In the genomic region with DNA sequence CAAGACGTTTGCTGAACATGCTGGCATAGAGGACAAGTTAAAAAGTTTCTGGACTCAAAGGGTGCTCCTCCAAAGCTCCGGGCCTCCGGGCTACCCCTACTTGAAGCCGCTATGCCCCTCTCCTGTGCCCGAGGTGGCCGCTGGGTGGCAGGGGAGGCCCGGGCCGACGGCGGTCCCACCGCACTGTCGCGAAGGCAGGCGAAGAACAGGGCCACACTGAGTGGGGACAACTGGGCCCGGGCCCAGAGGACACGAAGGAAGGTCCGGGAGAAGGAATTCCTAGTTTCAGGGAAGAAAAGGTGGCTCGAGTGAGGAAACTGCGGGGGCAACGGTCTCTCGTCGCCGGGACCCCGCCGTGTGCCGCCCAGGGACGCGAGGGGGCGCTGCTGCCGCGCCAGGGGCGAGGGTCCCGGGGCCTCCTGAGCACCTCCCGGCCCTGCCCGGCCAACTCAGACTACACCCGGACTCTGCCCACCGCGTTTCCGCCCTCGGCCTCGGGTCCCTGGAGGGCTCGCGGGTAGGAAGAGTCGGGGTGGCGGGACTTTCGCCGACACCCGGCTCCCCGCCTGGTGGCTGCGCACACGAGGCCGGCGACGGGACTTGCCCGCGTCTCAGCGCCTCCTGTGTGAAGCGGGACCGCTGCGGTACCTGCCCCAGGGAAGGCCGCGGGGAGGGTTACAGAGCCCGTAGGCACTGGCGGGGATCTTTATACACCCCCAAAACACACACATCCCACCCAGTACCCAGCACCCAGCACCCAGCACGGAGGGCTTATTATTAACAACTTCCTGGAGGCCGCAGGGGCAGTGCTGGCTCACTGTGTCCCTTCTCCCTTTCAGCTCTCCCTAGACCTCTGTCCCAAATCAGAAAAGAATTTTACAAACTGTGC, we compare ENCODE assay signal across 1 cellular context.
A peak's percentile ranks its signal among the peaks of the same experiment; 100 is the strongest.
TF ChIP-seq lines count a peak whose summit lies in the region.

No MANE protein-coding gene starts in this region.

TF ChIP-seq in HepG2, 621 proteins besides CTCF, POLR2A, EP300 and RAD21 (continued from another document and continues in another):
- TF ChIP-seq ZNF564 (CRISPR knock-in tag; IDR thresholded peaks at IDR 0.05) = no peak
- TF ChIP-seq, protein P1, sequence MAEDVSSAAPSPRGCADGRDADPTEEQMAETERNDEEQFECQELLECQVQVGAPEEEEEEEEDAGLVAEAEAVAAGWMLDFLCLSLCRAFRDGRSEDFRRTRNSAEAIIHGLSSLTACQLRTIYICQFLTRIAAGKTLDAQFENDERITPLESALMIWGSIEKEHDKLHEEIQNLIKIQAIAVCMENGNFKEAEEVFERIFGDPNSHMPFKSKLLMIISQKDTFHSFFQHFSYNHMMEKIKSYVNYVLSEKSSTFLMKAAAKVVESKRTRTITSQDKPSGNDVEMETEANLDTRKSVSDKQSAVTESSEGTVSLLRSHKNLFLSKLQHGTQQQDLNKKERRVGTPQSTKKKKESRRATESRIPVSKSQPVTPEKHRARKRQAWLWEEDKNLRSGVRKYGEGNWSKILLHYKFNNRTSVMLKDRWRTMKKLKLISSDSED (CRISPR knock-in tag; IDR thresholded peaks at IDR 0.05) = no peak
- TF ChIP-seq ZNF282 (IDR thresholded peaks at IDR 0.05; ENCODE audit: partially characterized antibody) = no peak
- no peak for TF ChIP-seq ZFP41 (CRISPR knock-in tag; IDR thresholded peaks at IDR 0.05; ENCODE audit: borderline replicate concordance)
- no peak for TF ChIP-seq ZNF296 (CRISPR knock-in tag; conservative IDR thresholded peaks at IDR 0.05)
- peak; percentile 73; the same call in 1 of the 2 replicates for TF ChIP-seq ZNF891 (CRISPR knock-in tag; IDR thresholded peaks at IDR 0.05)
- TF ChIP-seq ZNF850 (CRISPR knock-in tag; conservative IDR thresholded peaks at IDR 0.05) = no peak
- no peak for TF ChIP-seq TEAD2 (CRISPR knock-in tag; IDR thresholded peaks at IDR 0.05)
- TF ChIP-seq GATAD1 (CRISPR knock-in tag; IDR thresholded peaks at IDR 0.05) = no peak
- TF ChIP-seq MTF2 (CRISPR knock-in tag; IDR thresholded peaks at IDR 0.05; ENCODE audit: borderline replicate concordance) = peak; percentile 71; the same call in 1 of the 2 replicates
- TF ChIP-seq ZBTB3 (CRISPR knock-in tag; IDR thresholded peaks at IDR 0.05; ENCODE audit: borderline replicate concordance, low read depth) = no peak
- no peak for TF ChIP-seq NCOA5 (CRISPR knock-in tag; IDR thresholded peaks at IDR 0.05)
- TF ChIP-seq, protein P2, sequence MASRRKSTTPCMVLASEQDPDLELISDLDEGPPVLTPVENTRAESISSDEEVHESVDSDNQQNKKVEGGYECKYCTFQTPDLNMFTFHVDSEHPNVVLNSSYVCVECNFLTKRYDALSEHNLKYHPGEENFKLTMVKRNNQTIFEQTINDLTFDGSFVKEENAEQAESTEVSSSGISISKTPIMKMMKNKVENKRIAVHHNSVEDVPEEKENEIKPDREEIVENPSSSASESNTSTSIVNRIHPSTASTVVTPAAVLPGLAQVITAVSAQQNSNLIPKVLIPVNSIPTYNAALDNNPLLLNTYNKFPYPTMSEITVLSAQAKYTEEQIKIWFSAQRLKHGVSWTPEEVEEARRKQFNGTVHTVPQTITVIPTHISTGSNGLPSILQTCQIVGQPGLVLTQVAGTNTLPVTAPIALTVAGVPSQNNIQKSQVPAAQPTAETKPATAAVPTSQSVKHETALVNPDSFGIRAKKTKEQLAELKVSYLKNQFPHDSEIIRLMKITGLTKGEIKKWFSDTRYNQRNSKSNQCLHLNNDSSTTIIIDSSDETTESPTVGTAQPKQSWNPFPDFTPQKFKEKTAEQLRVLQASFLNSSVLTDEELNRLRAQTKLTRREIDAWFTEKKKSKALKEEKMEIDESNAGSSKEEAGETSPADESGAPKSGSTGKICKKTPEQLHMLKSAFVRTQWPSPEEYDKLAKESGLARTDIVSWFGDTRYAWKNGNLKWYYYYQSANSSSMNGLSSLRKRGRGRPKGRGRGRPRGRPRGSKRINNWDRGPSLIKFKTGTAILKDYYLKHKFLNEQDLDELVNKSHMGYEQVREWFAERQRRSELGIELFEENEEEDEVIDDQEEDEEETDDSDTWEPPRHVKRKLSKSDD (CRISPR knock-in tag; IDR thresholded peaks at IDR 0.05; ENCODE audit: low read depth) = peak; percentile 48; the same call in 1 of the 2 replicates
- TF ChIP-seq THAP11 (CRISPR knock-in tag; IDR thresholded peaks at IDR 0.05) = no peak
- TF ChIP-seq RORA (CRISPR knock-in tag; IDR thresholded peaks at IDR 0.05) = no peak
- TF ChIP-seq ZFY (CRISPR knock-in tag; IDR thresholded peaks at IDR 0.05) = peak; percentile 68
- TF ChIP-seq, protein P3, sequence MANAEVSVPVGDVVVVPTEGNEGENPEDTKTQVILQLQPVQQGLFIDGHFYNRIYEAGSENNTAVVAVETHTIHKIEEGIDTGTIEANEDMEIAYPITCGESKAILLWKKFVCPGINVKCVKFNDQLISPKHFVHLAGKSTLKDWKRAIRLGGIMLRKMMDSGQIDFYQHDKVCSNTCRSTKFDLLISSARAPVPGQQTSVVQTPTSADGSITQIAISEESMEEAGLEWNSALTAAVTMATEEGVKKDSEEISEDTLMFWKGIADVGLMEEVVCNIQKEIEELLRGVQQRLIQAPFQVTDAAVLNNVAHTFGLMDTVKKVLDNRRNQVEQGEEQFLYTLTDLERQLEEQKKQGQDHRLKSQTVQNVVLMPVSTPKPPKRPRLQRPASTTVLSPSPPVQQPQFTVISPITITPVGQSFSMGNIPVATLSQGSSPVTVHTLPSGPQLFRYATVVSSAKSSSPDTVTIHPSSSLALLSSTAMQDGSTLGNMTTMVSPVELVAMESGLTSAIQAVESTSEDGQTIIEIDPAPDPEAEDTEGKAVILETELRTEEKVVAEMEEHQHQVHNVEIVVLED (CRISPR knock-in tag; IDR thresholded peaks at IDR 0.05; ENCODE audit: borderline replicate concordance) = no peak
- no peak for TF ChIP-seq XBP1 (CRISPR knock-in tag; IDR thresholded peaks at IDR 0.05)
- peak; percentile 86 for TF ChIP-seq ZNF777 (CRISPR knock-in tag; IDR thresholded peaks at IDR 0.05)
- TF ChIP-seq ZNF44 (CRISPR knock-in tag; IDR thresholded peaks at IDR 0.05) = no peak; the same call in 1 of the 2 replicates
- TF ChIP-seq NR2F6 (IDR thresholded peaks at IDR 0.05) = no peak
- no peak for TF ChIP-seq NR2F6 (CRISPR knock-in tag; IDR thresholded peaks at IDR 0.05)
- no peak for TF ChIP-seq PHF21A (CRISPR knock-in tag; IDR thresholded peaks at IDR 0.05)
- TF ChIP-seq, protein P4, sequence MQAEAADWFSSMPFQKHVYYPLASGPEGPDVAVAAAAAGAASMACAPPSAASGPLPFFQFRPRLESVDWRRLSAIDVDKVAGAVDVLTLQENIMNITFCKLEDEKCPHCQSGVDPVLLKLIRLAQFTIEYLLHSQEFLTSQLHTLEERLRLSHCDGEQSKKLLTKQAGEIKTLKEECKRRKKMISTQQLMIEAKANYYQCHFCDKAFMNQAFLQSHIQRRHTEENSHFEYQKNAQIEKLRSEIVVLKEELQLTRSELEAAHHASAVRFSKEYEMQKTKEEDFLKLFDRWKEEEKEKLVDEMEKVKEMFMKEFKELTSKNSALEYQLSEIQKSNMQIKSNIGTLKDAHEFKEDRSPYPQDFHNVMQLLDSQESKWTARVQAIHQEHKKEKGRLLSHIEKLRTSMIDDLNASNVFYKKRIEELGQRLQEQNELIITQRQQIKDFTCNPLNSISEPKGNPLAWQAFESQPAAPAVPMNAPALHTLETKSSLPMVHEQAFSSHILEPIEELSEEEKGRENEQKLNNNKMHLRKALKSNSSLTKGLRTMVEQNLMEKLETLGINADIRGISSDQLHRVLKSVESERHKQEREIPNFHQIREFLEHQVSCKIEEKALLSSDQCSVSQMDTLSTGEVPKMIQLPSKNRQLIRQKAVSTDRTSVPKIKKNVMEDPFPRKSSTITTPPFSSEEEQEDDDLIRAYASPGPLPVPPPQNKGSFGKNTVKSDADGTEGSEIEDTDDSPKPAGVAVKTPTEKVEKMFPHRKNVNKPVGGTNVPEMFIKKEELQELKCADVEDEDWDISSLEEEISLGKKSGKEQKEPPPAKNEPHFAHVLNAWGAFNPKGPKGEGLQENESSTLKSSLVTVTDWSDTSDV (CRISPR knock-in tag; IDR thresholded peaks at IDR 0.05) = no peak
- no peak for TF ChIP-seq MIER2 (CRISPR knock-in tag; IDR thresholded peaks at IDR 0.05)
- TF ChIP-seq TBX2 (CRISPR knock-in tag; IDR thresholded peaks at IDR 0.05; ENCODE audit: borderline replicate concordance) = peak; percentile 60; the same call in 1 of the 2 replicates
- no peak for TF ChIP-seq NCOA1 (CRISPR knock-in tag; IDR thresholded peaks at IDR 0.05)
- no peak for TF ChIP-seq ZBTB21 (CRISPR knock-in tag; IDR thresholded peaks at IDR 0.05)
- TF ChIP-seq ATF7-NPFF (CRISPR knock-in tag; IDR thresholded peaks at IDR 0.05; ENCODE audit: low read depth) = peak; percentile 44; the same call in 1 of the 2 replicates
- TF ChIP-seq ZNF7 (CRISPR knock-in tag; IDR thresholded peaks at IDR 0.05) = no peak
- peak; percentile 46; the same call in 1 of the 2 replicates for TF ChIP-seq MYNN (CRISPR knock-in tag; IDR thresholded peaks at IDR 0.05; ENCODE audit: low read depth)
- TF ChIP-seq ZBTB42 (CRISPR knock-in tag; IDR thresholded peaks at IDR 0.05) = no peak
- no peak for TF ChIP-seq SOX6 (IDR thresholded peaks at IDR 0.05)
- TF ChIP-seq SOX6 (CRISPR knock-in tag; IDR thresholded peaks at IDR 0.05) = no peak
- TF ChIP-seq ZSCAN29 (CRISPR knock-in tag; conservative IDR thresholded peaks at IDR 0.05) = 0 out of 2 replicates have a peak, but pooled peaks have one; percentile 63
- TF ChIP-seq ZNF773 (CRISPR knock-in tag; IDR thresholded peaks at IDR 0.05; ENCODE audit: borderline replicate concordance) = no peak
- TF ChIP-seq, protein P5, sequence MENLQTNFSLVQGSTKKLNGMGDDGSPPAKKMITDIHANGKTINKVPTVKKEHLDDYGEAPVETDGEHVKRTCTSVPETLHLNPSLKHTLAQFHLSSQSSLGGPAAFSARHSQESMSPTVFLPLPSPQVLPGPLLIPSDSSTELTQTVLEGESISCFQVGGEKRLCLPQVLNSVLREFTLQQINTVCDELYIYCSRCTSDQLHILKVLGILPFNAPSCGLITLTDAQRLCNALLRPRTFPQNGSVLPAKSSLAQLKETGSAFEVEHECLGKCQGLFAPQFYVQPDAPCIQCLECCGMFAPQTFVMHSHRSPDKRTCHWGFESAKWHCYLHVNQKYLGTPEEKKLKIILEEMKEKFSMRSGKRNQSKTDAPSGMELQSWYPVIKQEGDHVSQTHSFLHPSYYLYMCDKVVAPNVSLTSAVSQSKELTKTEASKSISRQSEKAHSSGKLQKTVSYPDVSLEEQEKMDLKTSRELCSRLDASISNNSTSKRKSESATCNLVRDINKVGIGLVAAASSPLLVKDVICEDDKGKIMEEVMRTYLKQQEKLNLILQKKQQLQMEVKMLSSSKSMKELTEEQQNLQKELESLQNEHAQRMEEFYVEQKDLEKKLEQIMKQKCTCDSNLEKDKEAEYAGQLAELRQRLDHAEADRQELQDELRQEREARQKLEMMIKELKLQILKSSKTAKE (CRISPR knock-in tag; IDR thresholded peaks at IDR 0.05; ENCODE audit: borderline replicate concordance) = no peak
- TF ChIP-seq HDAC2 (CRISPR knock-in tag; IDR thresholded peaks at IDR 0.05) = peak; percentile 31; the same call in 1 of the 2 replicates
- TF ChIP-seq SMAD9 (CRISPR knock-in tag; IDR thresholded peaks at IDR 0.05) = no peak
- no peak for TF ChIP-seq DNMT3B (CRISPR knock-in tag; conservative IDR thresholded peaks at IDR 0.05)
- no peak for TF ChIP-seq SIX4 (CRISPR knock-in tag; IDR thresholded peaks at IDR 0.05)
- no peak for TF ChIP-seq PRMT3 (CRISPR knock-in tag; IDR thresholded peaks at IDR 0.05; ENCODE audit: borderline replicate concordance, low read depth)
- no peak for TF ChIP-seq ZFP36 (IDR thresholded peaks at IDR 0.05; ENCODE audit: borderline replicate concordance, low read depth, low read length, partially characterized antibody)
- TF ChIP-seq, protein P6, sequence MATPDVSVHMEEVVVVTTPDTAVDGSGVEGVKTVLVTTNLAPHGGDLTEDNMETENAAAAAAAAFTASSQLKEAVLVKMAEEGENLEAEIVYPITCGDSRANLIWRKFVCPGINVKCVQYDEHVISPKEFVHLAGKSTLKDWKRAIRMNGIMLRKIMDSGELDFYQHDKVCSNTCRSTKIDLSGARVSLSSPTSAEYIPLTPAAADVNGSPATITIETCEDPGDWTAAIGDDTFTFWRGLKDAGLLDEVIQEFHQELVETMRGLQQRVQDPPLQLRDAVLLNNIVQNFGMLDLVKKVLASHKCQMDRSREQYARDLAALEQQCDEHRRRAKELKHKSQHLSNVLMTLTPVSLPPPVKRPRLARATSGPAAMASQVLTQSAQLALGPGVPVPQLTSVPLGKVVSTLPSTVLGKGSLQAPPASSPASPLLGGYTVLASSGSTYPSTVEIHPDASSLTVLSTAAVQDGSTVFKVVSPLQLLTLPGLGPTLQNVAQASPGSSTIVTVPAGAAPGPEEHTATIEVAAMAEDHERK (CRISPR knock-in tag; IDR thresholded peaks at IDR 0.05; ENCODE audit: low read depth) = no peak
- TF ChIP-seq HMGA1 (CRISPR knock-in tag; conservative IDR thresholded peaks at IDR 0.05) = no peak
- TF ChIP-seq PCBP1 (IDR thresholded peaks at IDR 0.05; ENCODE audit: borderline replicate concordance, low read depth, low read length) = no peak
- TF ChIP-seq ZSCAN12 (CRISPR knock-in tag; IDR thresholded peaks at IDR 0.05) = no peak
- no peak for TF ChIP-seq FOXJ3 (CRISPR knock-in tag; IDR thresholded peaks at IDR 0.05; ENCODE audit: borderline replicate concordance)
- TF ChIP-seq SMAD3 (CRISPR knock-in tag; IDR thresholded peaks at IDR 0.05) = no peak
- TF ChIP-seq CBX5 (CRISPR knock-in tag; IDR thresholded peaks at IDR 0.05; ENCODE audit: borderline replicate concordance) = no peak
- no peak for TF ChIP-seq MXI1 (IDR thresholded peaks at IDR 0.05; ENCODE audit: borderline replicate concordance, low read depth, low read length)
- no peak for TF ChIP-seq ZNF75D (CRISPR knock-in tag; IDR thresholded peaks at IDR 0.05; ENCODE audit: borderline replicate concordance)
- no peak for TF ChIP-seq ZNF468 (CRISPR knock-in tag; IDR thresholded peaks at IDR 0.05)
- TF ChIP-seq FOXK1 (CRISPR knock-in tag; IDR thresholded peaks at IDR 0.05; ENCODE audit: borderline replicate concordance, low read depth) = no peak
- no peak for TF ChIP-seq NCOA2 (CRISPR knock-in tag; IDR thresholded peaks at IDR 0.05)
- no peak for TF ChIP-seq NFYB (CRISPR knock-in tag; IDR thresholded peaks at IDR 0.05)
- TF ChIP-seq TAF15 (IDR thresholded peaks at IDR 0.05; ENCODE audit: low read depth, low read length, poor library complexity, severe bottlenecking) = peak; percentile 56
- no peak for TF ChIP-seq NFYC (CRISPR knock-in tag; IDR thresholded peaks at IDR 0.05)
- TF ChIP-seq HCFC1 (IDR thresholded peaks at IDR 0.05; ENCODE audit: low read depth, low read length) = no peak
- TF ChIP-seq SP2 (CRISPR knock-in tag; IDR thresholded peaks at IDR 0.05) = no peak
- TF ChIP-seq THYN1 (CRISPR knock-in tag; IDR thresholded peaks at IDR 0.05; ENCODE audit: borderline replicate concordance, low read depth) = no peak
- TF ChIP-seq ARNT2 (CRISPR knock-in tag; IDR thresholded peaks at IDR 0.05; ENCODE audit: low read depth) = no peak
